ENCODE assay signal across 1 cellular context in genomic region chr19:40717880-40718773, GRCh38.
TF ChIP-seq lines count a peak whose summit lies in the region.

No MANE protein-coding gene starts in this region.

TF ChIP-seq in GM23338, 12 proteins besides CTCF, POLR2A, EP300 and RAD21 (continued from another document):
- no peak for TF ChIP-seq ZNF462 (CRISPR knock-in tag; IDR thresholded peaks at IDR 0.05)
